In genomic region chr1:109509176-109510134, GRCh38 we compare ENCODE assay signal across 8 cellular contexts. TPM values are rescaled to one million over a fixed set of nuclear protein-coding genes. Genes with fewer than 3 reads are reported as not detected.
DNase-seq lines count a peak whose midpoint lies in the region; ATAC-seq and TF ChIP-seq lines count a peak whose summit lies in the region.

AMIGO1 (minus strand) TSS chr1:109509727; CDS start chr1:109508912, 815 bp downstream.

- no peak for TF ChIP-seq CTCF in GM13977 (IDR thresholded peaks at IDR 0.05; ENCODE audit: extremely low read depth, insufficient read depth, missing control alignments)

- intact Hi-C loops in sciatic nerve (cut with DNase I): no loop called here

- ATAC-seq in sciatic nerve (peak; percentile 76), GM21786 (IDR thresholded peaks at IDR 0.05; ENCODE audit: unreplicated experiment) (no peak)

- DNase-seq in GM13977 (ENCODE audit: low spot score) (peak; percentile 88), HT1080 (ENCODE audit: low read depth) (peak; percentile 37), SW480 (ENCODE audit: low spot score) (peak; percentile 31), hepatic stellate cell (ENCODE audit: low spot score) (peak; percentile 78), sciatic nerve (ENCODE audit: low spot score) (peak; percentile 77), NCI-H128 (lab: John Stamatoyannopoulos, UW; ENCODE audit: unreplicated experiment) (no peak)

- H3K27ac ChIP-seq in angular gyrus (ENCODE audit: low read depth, low read length): peak within 1 kb of the TSS; percentile 62

- in situ Hi-C loops in GM13977 (cut with MboI; ENCODE audit: low pct_unique_long_range_greater_than_20kb, low sequenced_read_pairs, unreplicated experiment): no loop called here

RNA-seq across cellular contexts. Expression of gene AMIGO1, which starts in this region (rescaled TPM):
- 1.4 and 2.0 TPM in 2 replicates for total RNA-seq in HT1080 (2014; rRNA removed; shearing (Covaris generic))
- polyA plus RNA-seq in HT1080 (2015; cell fraction: cytosol; rRNA removed): 2.2 and 2.6 TPM in 2 replicates
- 2.4 TPM in 2 replicates for polyA plus RNA-seq in HT1080 (2015; cell fraction: nucleus; rRNA removed)
- total RNA-seq in sciatic nerve: 15.6 TPM
